In genomic region chr17:29566473-29567361, GRCh38 we compare ENCODE assay signal across 1 cellular context.
TF ChIP-seq lines count a peak whose summit lies in the region.

Gene ABHD15, minus strand, starts transcription at chr17:29567037. Its CDS starts 71 bp downstream, at chr17:29566966.

TF ChIP-seq in HEK293, 187 proteins besides CTCF, POLR2A, EP300 and RAD21 (continued from another document and continues in another):
- TF ChIP-seq AEBP2 (tag by site-specific recombination; IDR thresholded peaks at IDR 0.05; ENCODE audit: borderline replicate concordance) (no peak), ZSCAN16 (tag by site-specific recombination; IDR thresholded peaks at IDR 0.05) (no peak), SP2 (tag by site-specific recombination; IDR thresholded peaks at IDR 0.05) (peak; percentile 70), MYNN (tag by site-specific recombination; IDR thresholded peaks at IDR 0.05; ENCODE audit: borderline replicate concordance) (no peak), ZNF132 (tag by site-specific recombination; IDR thresholded peaks at IDR 0.05; ENCODE audit: borderline replicate concordance) (no peak), ZNF24 (tag by site-specific recombination; IDR thresholded peaks at IDR 0.05) (no peak), ZNF623 (tag by site-specific recombination; IDR thresholded peaks at IDR 0.05) (no peak), ZNF692 (tag by site-specific recombination; IDR thresholded peaks at IDR 0.05) (peak; percentile 73), ELK4 (IDR thresholded peaks at IDR 0.05; ENCODE audit: borderline replicate concordance, low read depth, low read length) (no peak), KLF17 (tag by site-specific recombination; IDR thresholded peaks at IDR 0.05) (no peak), ZNF658 (tag by site-specific recombination; IDR thresholded peaks at IDR 0.05) (no peak), ZBTB20 (tag by site-specific recombination; IDR thresholded peaks at IDR 0.05) (peak; percentile 47), ZNF791 (tag by site-specific recombination; IDR thresholded peaks at IDR 0.05) (no peak), ZNF600 (tag by site-specific recombination; IDR thresholded peaks at IDR 0.05) (no peak), ZNF423 (tag by site-specific recombination; IDR thresholded peaks at IDR 0.05) (peak; percentile 13; the same call in 1 of the 2 replicates), GLI4 (tag by site-specific recombination; IDR thresholded peaks at IDR 0.05) (no peak), ZNF335 (tag by site-specific recombination; conservative IDR thresholded peaks at IDR 0.05) (peak; percentile 7), PATZ1 (tag by site-specific recombination; IDR thresholded peaks at IDR 0.05) (peak; percentile 55), PRDM1 (tag by site-specific recombination; IDR thresholded peaks at IDR 0.05) (no peak), ZFP37 (tag by site-specific recombination; IDR thresholded peaks at IDR 0.05) (no peak), EGR2 (tag by site-specific recombination; IDR thresholded peaks at IDR 0.05; ENCODE audit: low read depth) (peak; percentile 39; the same call in 1 of the 2 replicates), ZNF626 (tag by site-specific recombination; IDR thresholded peaks at IDR 0.05) (no peak), SCRT2 (tag by site-specific recombination; IDR thresholded peaks at IDR 0.05) (peak; percentile 97), ZNF518A (tag by site-specific recombination; conservative IDR thresholded peaks at IDR 0.05; ENCODE audit: low read depth) (no peak), TSHZ1 (tag by site-specific recombination; IDR thresholded peaks at IDR 0.05; ENCODE audit: borderline replicate concordance) (no peak), ZNF324 (tag by site-specific recombination; IDR thresholded peaks at IDR 0.05) (no peak), ZFP41 (tag by site-specific recombination; IDR thresholded peaks at IDR 0.05; ENCODE audit: borderline replicate concordance) (no peak), ZNF169 (tag by site-specific recombination; IDR thresholded peaks at IDR 0.05) (no peak), ZNF677 (tag by site-specific recombination; IDR thresholded peaks at IDR 0.05) (0 out of 2 replicates have a peak, but pooled peaks have one; percentile 32), ZNF398 (tag by site-specific recombination; IDR thresholded peaks at IDR 0.05) (peak; percentile 79), KLF1 (tag by site-specific recombination; IDR thresholded peaks at IDR 0.05) (peak; percentile 56), GLIS2 (tag by site-specific recombination; IDR thresholded peaks at IDR 0.05) (peak; percentile 70), ZNF350 (tag by site-specific recombination; IDR thresholded peaks at IDR 0.05) (no peak), ZNF121 (tag by site-specific recombination; IDR thresholded peaks at IDR 0.05) (peak; percentile 71; the same call in 1 of the 2 replicates), ZBTB6 (tag by site-specific recombination; IDR thresholded peaks at IDR 0.05) (0 out of 2 replicates have a peak, but pooled peaks have one; percentile 30), ZBTB17 (tag by site-specific recombination; IDR thresholded peaks at IDR 0.05) (no peak), ZBTB26 (tag by site-specific recombination; optimal IDR thresholded peaks at IDR 0.05) (peak; percentile 58), ZNF561 (tag by site-specific recombination; IDR thresholded peaks at IDR 0.05; ENCODE audit: borderline replicate concordance) (0 out of 2 replicates have a peak, but pooled peaks have one; percentile 24)
